17 cellular contexts compared by ENCODE assay signal in genomic region chr2:1521878-1522495, GRCh38.
DNase-seq lines count a peak whose midpoint lies in the region; ATAC-seq and TF ChIP-seq lines count a peak whose summit lies in the region.
"Had no signal": no experiment of that assay in that cellular context is flagged by ENCODE, and none has a peak within 500 bp of the region (broad histone marks: within the 10 kb centered on the region; RNA-seq: fewer than 3 reads in every experiment).

No MANE protein-coding gene starts in this region.

- no peak for TF ChIP-seq POLR2A in GM18505 (IDR thresholded peaks at IDR 0.05; ENCODE audit: borderline replicate concordance, extremely low read depth, insufficient read depth, insufficient read length)

- H4K20me1 ChIP-seq in BLaER1 treated with 17β-estradiol and CSF1 and Interleukin-3, amounts not matched to agents 10 nM and 100 nM, result no peaks in the 10 kb centered on the region; a peak in 1 of 22 replicates

- H3K4me1 Mint-ChIP-seq in activated CD8-positive, alpha-beta T cell treated with anti-CD3 and anti-CD28 coated beads, Interleukin-2, amount 10 ng/mL, durations not matched to agents 7 days and 5 days (ENCODE audit: low read depth), result peaks cover 18% of the 10 kb centered on the region
- peaks cover 19% of the 10 kb centered on the region for H3K4me1 Mint-ChIP-seq in activated CD8-positive, alpha-beta T cell treated with anti-CD3 and anti-CD28 coated beads for 36 hours (ENCODE audit: low read depth)
- peaks cover 32% of the 10 kb centered on the region for H3K4me1 Mint-ChIP-seq in T-helper 17 cell
- peaks cover 7% of the 10 kb centered on the region for H3K4me1 Mint-ChIP-seq in nephron progenitor cell
- H3K4me1 Mint-ChIP-seq: H9 had no signal

- POLR2A ChIA-PET in activated CD8-positive, alpha-beta T cell treated with anti-CD3 and anti-CD28 coated beads, Interleukin-2, amount 10 ng/mL, durations not matched to agents 7 days and 5 days (lab: Charles Lee), result no interaction called here
- POLR2A ChIA-PET in activated CD8-positive, alpha-beta T cell treated with anti-CD3 and anti-CD28 coated beads for 36 hours (lab: Charles Lee), result no interaction called here

- no peaks in the 10 kb centered on the region for H3K9me3 ChIP-seq in BLaER1 treated with 17β-estradiol and CSF1 and Interleukin-3, amounts not matched to agents 10 nM and 100 nM (replicated peaks in 1 of 11)
- no peaks in the 10 kb centered on the region for H3K9me3 ChIP-seq in T-helper 17 cell (ENCODE audit: control insufficient read depth, low read length, poor library complexity, severe bottlenecking)

- peaks cover 0 to 8% (median 0%) of the 10 kb centered on the region in 11 experiments; a peak in 1 of 22 replicates for H3K27me3 ChIP-seq in BLaER1 treated with 17β-estradiol and CSF1 and Interleukin-3, amounts not matched to agents 10 nM and 100 nM

- no peak for ATAC-seq in activated CD8-positive, alpha-beta T cell treated with anti-CD3 and anti-CD28 coated beads, Interleukin-2, amount 10 ng/mL, durations not matched to agents 7 days and 5 days
- ATAC-seq in activated CD8-positive, alpha-beta T cell treated with anti-CD3 and anti-CD28 coated beads for 36 hours, result no peak
- no peak for ATAC-seq in T-helper 17 cell
- ATAC-seq in GM18505 (IDR thresholded peaks at IDR 0.05; ENCODE audit: unreplicated experiment), result no peak

- no peaks in the 10 kb centered on the region for H3K36me3 Mint-ChIP-seq in activated CD8-positive, alpha-beta T cell treated with anti-CD3 and anti-CD28 coated beads, Interleukin-2, amount 10 ng/mL, durations not matched to agents 7 days and 5 days (ENCODE audit: low read depth)
- H3K36me3 Mint-ChIP-seq in activated CD8-positive, alpha-beta T cell treated with anti-CD3 and anti-CD28 coated beads for 36 hours (ENCODE audit: low read depth), result no peaks in the 10 kb centered on the region
- H3K36me3 Mint-ChIP-seq in T-helper 17 cell (ENCODE audit: low read depth) (peaks cover 3% of the 10 kb centered on the region), nephron progenitor cell (ENCODE audit: low read depth) (no peaks in the 10 kb centered on the region)
- H3K36me3 Mint-ChIP-seq: IgD-negative memory B cell had no signal

- H3K4me1 ChIP-seq in BLaER1 treated with 17β-estradiol and CSF1 and Interleukin-3, amounts not matched to agents 10 nM and 100 nM, result peaks cover 14 to 59% (median 52%) of the 10 kb centered on the region in 10 experiments

- no peak overlapping the region; a peak in 1 of 22 replicates for H3K9ac ChIP-seq in BLaER1 treated with 17β-estradiol and CSF1 and Interleukin-3, amounts not matched to agents 10 nM and 100 nM

- H3K27ac ChIP-seq in BLaER1 treated with 17β-estradiol and CSF1 and Interleukin-3, amounts not matched to agents 10 nM and 100 nM, result no peak overlapping the region
- H3K27ac ChIP-seq: 22Rv1 had no signal

- no peak overlapping the region for H3K4me3 ChIP-seq in BLaER1 treated with 17β-estradiol and CSF1 and Interleukin-3, amounts not matched to agents 10 nM and 100 nM

- intact Hi-C loops in activated CD8-positive, alpha-beta T cell treated with anti-CD3 and anti-CD28 coated beads for 36 hours (cut with micrococcal nuclease), result no loop called here

- H3K27ac Mint-ChIP-seq in activated CD8-positive, alpha-beta T cell treated with anti-CD3 and anti-CD28 coated beads, Interleukin-2, amount 10 ng/mL, durations not matched to agents 7 days and 5 days, result no peak overlapping the region
- no peak overlapping the region for H3K27ac Mint-ChIP-seq in activated CD8-positive, alpha-beta T cell treated with anti-CD3 and anti-CD28 coated beads for 36 hours
- no peak overlapping the region for H3K27ac Mint-ChIP-seq in T-helper 17 cell
- H3K27ac Mint-ChIP-seq in nephron progenitor cell, result peak overlapping the region; percentile 29
- H3K27ac Mint-ChIP-seq: CD4-positive, alpha-beta T cell; H9; IgD-negative memory B cell had no signal

- no peaks in the 10 kb centered on the region for H3K9me3 Mint-ChIP-seq in activated CD8-positive, alpha-beta T cell treated with anti-CD3 and anti-CD28 coated beads, Interleukin-2, amount 10 ng/mL, durations not matched to agents 7 days and 5 days (ENCODE audit: insufficient read depth)
- no peaks in the 10 kb centered on the region for H3K9me3 Mint-ChIP-seq in activated CD8-positive, alpha-beta T cell treated with anti-CD3 and anti-CD28 coated beads for 36 hours
- no peaks in the 10 kb centered on the region for H3K9me3 Mint-ChIP-seq in nephron progenitor cell
- H3K9me3 Mint-ChIP-seq: CD4-positive, alpha-beta T cell; IgD-negative memory B cell had no signal

- TF ChIP-seq CTCF in activated CD8-positive, alpha-beta T cell treated with anti-CD3 and anti-CD28 coated beads for 36 hours (IDR thresholded peaks at IDR 0.05), result no peak
- no peak for TF ChIP-seq CTCF in nephron progenitor cell (IDR thresholded peaks at IDR 0.05)

- CTCF ChIA-PET in activated CD8-positive, alpha-beta T cell treated with anti-CD3 and anti-CD28 coated beads, Interleukin-2, amount 10 ng/mL, durations not matched to agents 7 days and 5 days (lab: Charles Lee), result no interaction called here
- CTCF ChIA-PET in activated CD8-positive, alpha-beta T cell treated with anti-CD3 and anti-CD28 coated beads for 36 hours (lab: Charles Lee), result no interaction called here

- no peaks in the 10 kb centered on the region for H3K27me3 Mint-ChIP-seq in activated CD8-positive, alpha-beta T cell treated with anti-CD3 and anti-CD28 coated beads, Interleukin-2, amount 10 ng/mL, durations not matched to agents 7 days and 5 days (ENCODE audit: low read depth)
- H3K27me3 Mint-ChIP-seq in activated CD8-positive, alpha-beta T cell treated with anti-CD3 and anti-CD28 coated beads for 36 hours, result no peaks in the 10 kb centered on the region
- no peaks in the 10 kb centered on the region for H3K27me3 Mint-ChIP-seq in T-helper 17 cell
- H3K27me3 Mint-ChIP-seq in nephron progenitor cell (ENCODE audit: low read depth, poor library complexity), result peaks cover 36% of the 10 kb centered on the region
- H3K27me3 Mint-ChIP-seq: CD4-positive, alpha-beta T cell; IgD-negative memory B cell had no signal

- H3K4me3 Mint-ChIP-seq in activated CD8-positive, alpha-beta T cell treated with anti-CD3 and anti-CD28 coated beads, Interleukin-2, amount 10 ng/mL, durations not matched to agents 7 days and 5 days, result no peak overlapping the region
- no peak overlapping the region for H3K4me3 Mint-ChIP-seq in activated CD8-positive, alpha-beta T cell treated with anti-CD3 and anti-CD28 coated beads for 36 hours
- H3K4me3 Mint-ChIP-seq in T-helper 17 cell, result peak overlapping the region; percentile 53
- H3K4me3 Mint-ChIP-seq in nephron progenitor cell, result no peak overlapping the region
- H3K4me3 Mint-ChIP-seq: CD4-positive, alpha-beta T cell; H9; IgD-negative memory B cell had no signal

- H3K4me2 ChIP-seq in BLaER1 treated with 17β-estradiol and CSF1 and Interleukin-3, amounts not matched to agents 10 nM and 100 nM, result peak overlapping the region in 8 of 11 experiments; percentile 15 to 85 (median 72); a peak in 13 of 22 replicates

- DNase-seq in activated CD8-positive, alpha-beta T cell treated with anti-CD3 and anti-CD28 coated beads, Interleukin-2, amount 10 ng/mL, durations not matched to agents 7 days and 5 days, result peak; percentile 15
- no peak for DNase-seq in activated CD8-positive, alpha-beta T cell treated with anti-CD3 and anti-CD28 coated beads for 36 hours
- DNase-seq in T-helper 17 cell (no peak), nephron progenitor cell (no peak), SKM-1 (lab: John Stamatoyannopoulos, UW; ENCODE audit: unreplicated experiment) (no peak), kidney tubule cell (ENCODE audit: low spot score) (no peak)
- DNase-seq: AML-193; C1 segment of cervical spinal cord; CD4-positive, alpha-beta T cell; DMS79; EL; GOT3; H9 had no signal

- no peaks in the 10 kb centered on the region for H3K36me3 ChIP-seq in BLaER1 treated with 17β-estradiol and CSF1 and Interleukin-3, amounts not matched to agents 10 nM and 100 nM
